Comparison of ENCODE assay signal across 9 cellular contexts in genomic region chr2:241273552-241273988, GRCh38. TPM values are rescaled to one million over a fixed set of nuclear protein-coding genes. Genes with fewer than 3 reads are reported as not detected.
DNase-seq lines count a peak whose midpoint lies in the region; ATAC-seq and TF ChIP-seq lines count a peak whose summit lies in the region.
"Had no signal": no experiment of that assay in that cellular context is flagged by ENCODE, and none has a peak within 500 bp of the region (broad histone marks: within the 10 kb centered on the region; RNA-seq: fewer than 3 reads in every experiment).

No MANE protein-coding gene starts in this region.

- H3K18ac ChIP-seq in mesenchymal stem cell (ENCODE audit: low read depth in 1 of 2, low read length in 2 of 2), result no peak overlapping the region

- TF ChIP-seq POLR2A in uterus (IDR thresholded peaks at IDR 0.05), result no peak

- peak overlapping the region; percentile 52 for H3K4me3 Mint-ChIP-seq in activated naive CD8-positive, alpha-beta T cell treated with anti-CD3 and anti-CD28 coated beads, Interleukin-2, amount 10 ng/mL, durations not matched to agents 7 days and 5 days

- POLR2A ChIA-PET in activated naive CD8-positive, alpha-beta T cell treated with anti-CD3 and anti-CD28 coated beads, Interleukin-2, amount 10 ng/mL, durations not matched to agents 7 days and 5 days (lab: Charles Lee), result no interaction called here

- no peak overlapping the region for H3K4ac ChIP-seq in mesenchymal stem cell (ENCODE audit: low read depth in 1 of 2, low read length in 2 of 2)

- peak overlapping the region; percentile 21 to 87 for H2BK12ac ChIP-seq in mesenchymal stem cell (ENCODE audit: low read length in 2 of 2)

- intact Hi-C loops in Right ventricle myocardium inferior (cut with DNase I) (no loop called here), uterus (cut with DNase I; ENCODE audit: low total_unique reads) (loop anchor here (5.0 kb wide), 1 partner anchor 84 kb away; the partner anchor contains the start of gene FARP2)

- no peak overlapping the region for H3K4me2 ChIP-seq in mesenchymal stem cell (ENCODE audit: low read length, poor library complexity, severe bottlenecking)

- peak overlapping the region; percentile 94 for H2AK5ac ChIP-seq in mesenchymal stem cell (ENCODE audit: low read length, severe bottlenecking)

- H3K36me3 ChIP-seq in right atrium auricular region (peaks cover 4% of the 10 kb centered on the region), mesenchymal stem cell (ENCODE audit: control insufficient read depth in 1 of 2, insufficient read depth in 2 of 2, low read depth in 1 of 2, low read length in 2 of 2) (peaks cover 7 to 14% of the 10 kb centered on the region in 2 experiments), uterus (no peaks in the 10 kb centered on the region)

- peaks cover 25% of the 10 kb centered on the region for H3K4me1 Mint-ChIP-seq in activated naive CD8-positive, alpha-beta T cell treated with anti-CD3 and anti-CD28 coated beads, Interleukin-2, amount 10 ng/mL, durations not matched to agents 7 days and 5 days

- 72% methylated on average over 7 of the region's 7 CpGs for WGBS in mesenchymal stem cell

- H3K27ac ChIP-seq in right atrium auricular region (peak overlapping the region; percentile 95 to 97), mesenchymal stem cell (ENCODE audit: low read length, poor library complexity, severe bottlenecking) (no peak overlapping the region), uterus (peak overlapping the region; percentile 95 to 97)

- H3K27me3 ChIP-seq in right atrium auricular region, result no peaks in the 10 kb centered on the region
- H3K27me3 ChIP-seq in mesenchymal stem cell (ENCODE audit: control insufficient read depth in 1 of 2, insufficient read depth in 1 of 2, low read length in 2 of 2), result no peaks in the 10 kb centered on the region
- H3K27me3 ChIP-seq in uterus, result no peaks in the 10 kb centered on the region

- no peak overlapping the region for H2BK120ac ChIP-seq in mesenchymal stem cell (ENCODE audit: low read depth, low read length)

- no peak overlapping the region for H2AFZ ChIP-seq in mesenchymal stem cell (ENCODE audit: low read depth, low read length)

- no peak overlapping the region for H4K8ac ChIP-seq in mesenchymal stem cell (ENCODE audit: low read length)

- peaks cover 1% of the 10 kb centered on the region for H3K79me1 ChIP-seq in mesenchymal stem cell (replicated peaks; ENCODE audit: low read length, poor library complexity, severe bottlenecking)

- H3K4me1 ChIP-seq in right atrium auricular region, result peaks cover 0 to 37% of the 10 kb centered on the region in 2 donors
- H3K4me1 ChIP-seq in mesenchymal stem cell (ENCODE audit: control insufficient read depth, insufficient read depth, low read depth, low read length), result peaks cover 26% of the 10 kb centered on the region
- H3K4me1 ChIP-seq in uterus, result peaks cover 4 to 12% of the 10 kb centered on the region in 2 donors

- no peak overlapping the region for H2BK5ac ChIP-seq in mesenchymal stem cell (ENCODE audit: low read depth, low read length, poor library complexity, severe bottlenecking)

- H3K9me3 ChIP-seq in right atrium auricular region (no peaks in the 10 kb centered on the region), mesenchymal stem cell (ENCODE audit: control insufficient read depth, low read length) (no peaks in the 10 kb centered on the region), uterus (no peaks in the 10 kb centered on the region)

- peaks cover 37% of the 10 kb centered on the region for H3K36me3 Mint-ChIP-seq in activated naive CD8-positive, alpha-beta T cell treated with anti-CD3 and anti-CD28 coated beads, Interleukin-2, amount 10 ng/mL, durations not matched to agents 7 days and 5 days

- H4K91ac ChIP-seq in mesenchymal stem cell (ENCODE audit: low read length), result peak overlapping the region; percentile 34

- H3K27me3 Mint-ChIP-seq in activated naive CD8-positive, alpha-beta T cell treated with anti-CD3 and anti-CD28 coated beads, Interleukin-2, amount 10 ng/mL, durations not matched to agents 7 days and 5 days, result no peaks in the 10 kb centered on the region

- H3K4me3 ChIP-seq in right atrium auricular region (peak overlapping the region in 1 of 2 donors; percentile 98), mesenchymal stem cell (ENCODE audit: insufficient read depth in 1 of 2, low read depth in 1 of 2, low read length in 2 of 2) (peak overlapping the region in 1 of 2 experiments; percentile 84), uterus (peak overlapping the region in 1 of 2 donors; percentile 100)

- peak overlapping the region; percentile 86 for H3K9ac ChIP-seq in mesenchymal stem cell (ENCODE audit: low read length)

- peak; percentile 52 for DNase-seq in right atrium auricular region (ENCODE audit: low spot score)
- no peak for DNase-seq in Right ventricle myocardium inferior (ENCODE audit: missing footprints)
- no peak for DNase-seq in activated naive CD8-positive, alpha-beta T cell treated with anti-CD3 and anti-CD28 coated beads, Interleukin-2, amount 10 ng/mL, durations not matched to agents 7 days and 5 days
- DNase-seq in mesenchymal stem cell, result peak; percentile 22
- no peak for DNase-seq in uterus
- DNase-seq in SHP77 treated with DMSO at 0.1 percent for 48 hours (lab: John Stamatoyannopoulos, UW), result no peak
- no peak for DNase-seq in H4 (ENCODE audit: low spot score)
- no peak for DNase-seq in activated CD4-positive, alpha-beta T cell treated with anti-CD3 and anti-CD28 coated beads, Interleukin-2, amount 50 U/mL, for 1 hour
- DNase-seq: NCI-H2107 had no signal

- no peak overlapping the region for H3K14ac ChIP-seq in mesenchymal stem cell (ENCODE audit: low read length in 2 of 2)

- H3K23ac ChIP-seq in mesenchymal stem cell (ENCODE audit: low read length in 2 of 2), result peak overlapping the region in 1 of 2 experiments; percentile 46

- H3K27ac Mint-ChIP-seq in activated naive CD8-positive, alpha-beta T cell treated with anti-CD3 and anti-CD28 coated beads, Interleukin-2, amount 10 ng/mL, durations not matched to agents 7 days and 5 days, result peak overlapping the region; percentile 4

- H2BK15ac ChIP-seq in mesenchymal stem cell (ENCODE audit: low read depth, poor library complexity, severe bottlenecking), result no peak overlapping the region

- TF ChIP-seq CTCF in right atrium auricular region (IDR thresholded peaks at IDR 0.05) (no peak), uterus (IDR thresholded peaks at IDR 0.05) (no peak)

- ATAC-seq in Right ventricle myocardium inferior, result no peak
- ATAC-seq in activated naive CD8-positive, alpha-beta T cell treated with anti-CD3 and anti-CD28 coated beads, Interleukin-2, amount 10 ng/mL, durations not matched to agents 7 days and 5 days (ENCODE audit: low read depth), result no peak

- H3K9me3 Mint-ChIP-seq in activated naive CD8-positive, alpha-beta T cell treated with anti-CD3 and anti-CD28 coated beads, Interleukin-2, amount 10 ng/mL, durations not matched to agents 7 days and 5 days, result peaks cover 9% of the 10 kb centered on the region

RNA-seq across cellular contexts. Expression of gene HDLBP, which starts 41.9 kb away (rescaled TPM):
- total RNA-seq in right atrium auricular region (100 to 1,000 TPM; 274 to 287 TPM), Right ventricle myocardium inferior (393 TPM), uterus (1,000 to 10,000 TPM in 1 of 4 donors, 100 to 1,000 TPM in 3; 226 to 1,465 (median 466) TPM)
- 100 to 1,000 TPM; 158 TPM for total RNA-seq in activated naive CD8-positive, alpha-beta T cell treated with anti-CD3 and anti-CD28 coated beads, Interleukin-2, amount 10 ng/mL, durations not matched to agents 7 days and 5 days
- 768 TPM for polyA plus RNA-seq in mesenchymal stem cell (2013, experiment 1 of 2)
- 740 TPM for polyA plus RNA-seq in mesenchymal stem cell (2013, experiment 2 of 2)
- 324 and 350 TPM in 2 replicates for total RNA-seq in H4 (2014; rRNA removed; shearing (Covaris generic))

RNA-seq across cellular contexts. Expression of gene SEPTIN2, which starts 42.2 kb away (rescaled TPM):
- 100 to 1,000 TPM; 143 to 193 TPM for total RNA-seq in right atrium auricular region
- 150 TPM for total RNA-seq in Right ventricle myocardium inferior
- total RNA-seq in activated naive CD8-positive, alpha-beta T cell treated with anti-CD3 and anti-CD28 coated beads, Interleukin-2, amount 10 ng/mL, durations not matched to agents 7 days and 5 days, result 100 to 1,000 TPM; 259 to 275 TPM
- polyA plus RNA-seq in mesenchymal stem cell (2013, experiment 1 of 2), result 369 TPM
- 372 TPM for polyA plus RNA-seq in mesenchymal stem cell (2013, experiment 2 of 2)
- 100 to 1,000 TPM; 135 to 631 (median 268) TPM for total RNA-seq in uterus
- 250 and 279 TPM in 2 replicates for total RNA-seq in H4 (2014; rRNA removed; shearing (Covaris generic))

Comparison
In these comparisons a context has a peak if more than half of its experiments do, and no peak if none do; other contexts are left out.
1. DNase-seq: peak in right atrium auricular region (single experiment) and mesenchymal stem cell (single experiment); none in Right ventricle myocardium inferior (single experiment), activated naive CD8-positive, alpha-beta T cell treated with anti-CD3 and anti-CD28 coated beads, Interleukin-2, amount 10 ng/mL, durations not matched to agents 7 days and 5 days (single experiment), uterus (0 of 2), SHP77 treated with DMSO at 0.1 percent for 48 hours (single experiment), H4 (single experiment) and activated CD4-positive, alpha-beta T cell treated with anti-CD3 and anti-CD28 coated beads, Interleukin-2, amount 50 U/mL, for 1 hour (single experiment).